In genomic region chr2:100289020-100289419, GRCh38 we compare ENCODE assay signal across 17 cellular contexts. TPM values are rescaled to one million over a fixed set of nuclear protein-coding genes. Genes with fewer than 3 reads are reported as not detected.
"Had no signal": no experiment of that assay in that cellular context is flagged by ENCODE, and none has a peak within 500 bp of the region (broad histone marks: within the 10 kb centered on the region; RNA-seq: fewer than 3 reads in every experiment).

No MANE protein-coding gene starts in this region.

- ATAC-seq: gastrocnemius medialis; heart right ventricle; stimulated activated naive CD8-positive, alpha-beta T cell treated with anti-CD3 and anti-CD28 coated beads, Interleukin-15, amount 100 ng/mL, for 72 hours; upper lobe of right lung had no signal

- H3K36me3 ChIP-seq: upper lobe of right lung had no signal

- H3K4me3 ChIP-seq: coronary artery, gastrocnemius medialis, heart right ventricle, left ventricle myocardium inferior, sigmoid colon, testis, upper lobe of right lung had no signal

- H3K27ac ChIP-seq: coronary artery, gastrocnemius medialis, heart right ventricle, left ventricle myocardium inferior, sigmoid colon, testis, upper lobe of right lung had no signal

- DNase-seq: activated CD8-positive, alpha-beta memory T cell treated with anti-CD3 and anti-CD28 coated beads for 24 hours; activated effector memory CD4-positive, alpha-beta T cell treated with Interleukin-2 at 50 U/mL for 16 hours; caudate nucleus; effector CD8-positive, alpha-beta T cell; gastrocnemius medialis; heart right ventricle; left ventricle myocardium inferior; nephron progenitor cell; sigmoid colon; stimulated activated CD4-positive, alpha-beta T cell treated with anti-CD3 and anti-CD28 coated beads, Interleukin-2, amount 100 ng/mL, for 48 hours; stimulated activated naive CD8-positive, alpha-beta T cell treated with anti-CD3 and anti-CD28 coated beads, Interleukin-15, amount 100 ng/mL, for 72 hours; T-helper 9 cell; testis; upper lobe of right lung had no signal

- FAIRE-seq: islet of Langerhans had no signal

- H3K4me1 ChIP-seq: gastrocnemius medialis, upper lobe of right lung had no signal

- H3K9me3 ChIP-seq: gastrocnemius medialis, heart right ventricle, left ventricle myocardium inferior, sigmoid colon, testis, upper lobe of right lung had no signal

- H3K27me3 ChIP-seq: gastrocnemius medialis, heart right ventricle, sigmoid colon, testis, upper lobe of right lung had no signal

RNA-seq across cellular contexts. Expression of gene LONRF2, which starts 33.3 kb away (rescaled TPM):
- total RNA-seq: pulmonary artery endothelial cell had no signal
